Comparison of ENCODE assay signal across 8 cellular contexts in the genomic region with DNA sequence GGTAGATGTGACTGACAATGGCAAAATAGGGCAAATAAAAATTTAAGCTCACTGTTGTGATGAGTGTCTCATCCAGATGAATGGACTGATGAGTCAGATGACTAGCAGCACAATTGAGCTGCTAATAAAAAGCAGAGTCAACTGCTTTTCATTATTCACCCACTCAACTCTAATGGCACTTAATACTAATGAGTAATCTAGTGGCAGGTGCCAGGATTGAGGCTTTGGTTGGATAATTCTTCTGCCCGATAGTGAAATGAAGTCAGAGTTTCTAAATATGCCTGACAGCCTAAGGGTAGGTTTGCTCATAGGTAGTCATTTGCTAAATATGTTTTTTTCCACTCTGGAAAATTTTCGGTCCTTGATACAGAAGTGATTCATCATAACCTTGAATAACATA. TPM values are rescaled to one million over a fixed set of nuclear protein-coding genes. Genes with fewer than 3 reads are reported as not detected.
A peak's percentile ranks its signal among the peaks of the same experiment; 100 is the strongest.
DNase-seq lines count a peak whose midpoint lies in the region; ATAC-seq and TF ChIP-seq lines count a peak whose summit lies in the region.

No MANE protein-coding gene starts in this region.

- H3K9me3 ChIP-seq in CD4-positive, alpha-beta T cell (ENCODE audit: control insufficient read depth, low read length): no peaks in the 10 kb centered on the region
- H3K9me3 ChIP-seq in OCI-LY7 (ENCODE audit: low read length) (no peaks in the 10 kb centered on the region), endodermal cell (ENCODE audit: control insufficient read depth, low read length) (no peaks in the 10 kb centered on the region)

- DNase-seq in CD4-positive, alpha-beta T cell: no peak
- DNase-seq in NCI-H1105 (lab: John Stamatoyannopoulos, UW) (peak; percentile 56), astrocyte of the hippocampus (ENCODE audit: low read depth, low spot score) (peak; percentile 37), memory B cell (ENCODE audit: low spot score in 2 of 2) (no peak), OCI-LY7 (ENCODE audit: low spot score) (no peak), endodermal cell (no peak), anterior cingulate cortex (lab: John Stamatoyannopoulos, UW) (no peak)

- BruUV-seq in OCI-LY7 (replicated peaks; lab: Mats Ljungman, UMichigan): no TSS peak

- H3K4me1 ChIP-seq in OCI-LY7 (ENCODE audit: insufficient read depth, low read length, poor library complexity, severe bottlenecking) (peaks cover 47% of the 10 kb centered on the region), endodermal cell (ENCODE audit: control insufficient read depth, insufficient read depth, low read length) (no peaks in the 10 kb centered on the region)

- WGBS in endodermal cell (ENCODE audit: insufficient coverage in 1 of 2, insufficient read length in 1 of 2), 2 experiments: 100% methylated on average over 1 of the region's 2 CpGs; no CpG with 5 or more reads in 1 of the 2 experiments

- H3K4me3 Mint-ChIP-seq in CD4-positive, alpha-beta T cell: peak overlapping the region; percentile 65
- H3K4me3 Mint-ChIP-seq in memory B cell: no peak overlapping the region
- no peak overlapping the region for H3K4me3 Mint-ChIP-seq in endodermal cell

- ATAC-seq in CD4-positive, alpha-beta T cell (ENCODE audit: poor library complexity): peak; percentile 37
- ATAC-seq in memory B cell (ENCODE audit: low read depth) (no peak), HG02870 (IDR thresholded peaks at IDR 0.05; ENCODE audit: unreplicated experiment) (no peak)

- H4K20me1 ChIP-seq in OCI-LY7 (ENCODE audit: insufficient read depth, low read length): peaks cover 49% of the 10 kb centered on the region

- H3K36me3 ChIP-seq in OCI-LY7 (ENCODE audit: insufficient read depth, low read length) (peaks cover 95% of the 10 kb centered on the region), endodermal cell (ENCODE audit: control insufficient read depth, insufficient read depth, low read length) (peaks cover 75% of the 10 kb centered on the region)

- intact Hi-C loops in CD4-positive, alpha-beta T cell (cut with DNase I, micrococcal nuclease): loop anchor here in 1 of 2 experiments (5.0 kb wide), 1 partner anchor 34 kb away; a partner anchor contains a TSS
- intact Hi-C loops in OCI-LY7 (cut with micrococcal nuclease; ENCODE audit: unreplicated experiment): loop anchor here (10.0 kb wide), 1 partner anchor 259 kb away; a partner anchor contains a TSS

- no peak overlapping the region for H3K4me3 ChIP-seq in OCI-LY7 (ENCODE audit: low read depth, low read length, poor library complexity, severe bottlenecking)
- no peak overlapping the region for H3K4me3 ChIP-seq in endodermal cell (ENCODE audit: low read length)

- H3K36me3 Mint-ChIP-seq in CD4-positive, alpha-beta T cell (ENCODE audit: low read depth): peaks cover 90% of the 10 kb centered on the region
- H3K36me3 Mint-ChIP-seq in memory B cell (peaks cover 16% of the 10 kb centered on the region), endodermal cell (ENCODE audit: low read depth) (peaks cover 48% of the 10 kb centered on the region)

- H3K79me2 ChIP-seq in OCI-LY7 (ENCODE audit: insufficient read depth, low read depth, low read length): peaks cover 84% of the 10 kb centered on the region

- no peak for TF ChIP-seq CTCF in CD4-positive, alpha-beta T cell (IDR thresholded peaks at IDR 0.05)
- TF ChIP-seq CTCF in OCI-LY7 (conservative IDR thresholded peaks at IDR 0.05; ENCODE audit: low read length) (no peak), endodermal cell (conservative IDR thresholded peaks at IDR 0.05) (no peak)

- H2AFZ ChIP-seq in OCI-LY7 (ENCODE audit: low read length): no peak overlapping the region

- no peaks in the 10 kb centered on the region for H3K27me3 ChIP-seq in CD4-positive, alpha-beta T cell (ENCODE audit: control insufficient read depth, insufficient read depth, low read length)
- H3K27me3 ChIP-seq in endodermal cell (ENCODE audit: control insufficient read depth, insufficient read depth, low read length, poor library complexity, severe bottlenecking): no peaks in the 10 kb centered on the region

- CTCF ChIA-PET in CD4-positive, alpha-beta T cell (lab: Charles Lee): interaction anchor here (0.7 kb wide), 1 partner anchor 9 kb away, joined by 5 read pairs; no protein-coding TSS in a partner anchor
- CTCF ChIA-PET in OCI-LY7 (lab: Charles Lee; ENCODE audit: unreplicated experiment): no interaction called here

- H3K27ac ChIP-seq in CD4-positive, alpha-beta T cell (ENCODE audit: low read depth, low read length): no peak overlapping the region
- no peak overlapping the region for H3K27ac ChIP-seq in OCI-LY7 (ENCODE audit: low read depth, low read length, poor library complexity, severe bottlenecking)
- no peak overlapping the region for H3K27ac ChIP-seq in endodermal cell (ENCODE audit: low read depth, low read length)

- POLR2A ChIA-PET in CD4-positive, alpha-beta T cell (lab: Charles Lee): no interaction called here
- POLR2A ChIA-PET in OCI-LY7 (lab: Charles Lee): interaction anchor here (0.5 to 0.9 kb wide), 2 partner anchors 8 to 29 kb away, joined by 3 to 4 read pairs; no protein-coding TSS in a partner anchor

- no peak overlapping the region for H3K9ac ChIP-seq in endodermal cell (ENCODE audit: extremely low read depth, low read length, poor library complexity, severe bottlenecking)

- H3K4me1 Mint-ChIP-seq in CD4-positive, alpha-beta T cell (ENCODE audit: low read depth): peaks cover 71% of the 10 kb centered on the region
- H3K4me1 Mint-ChIP-seq in memory B cell (peaks cover 25% of the 10 kb centered on the region), endodermal cell (peaks cover 9% of the 10 kb centered on the region)

- H3K9me2 ChIP-seq in OCI-LY7 (ENCODE audit: insufficient read depth, low read length): no peaks in the 10 kb centered on the region

- no peaks in the 10 kb centered on the region for H3K27me3 Mint-ChIP-seq in CD4-positive, alpha-beta T cell
- H3K27me3 Mint-ChIP-seq in memory B cell (no peaks in the 10 kb centered on the region), endodermal cell (ENCODE audit: insufficient read depth) (no peaks in the 10 kb centered on the region)

- no peaks in the 10 kb centered on the region for H3K9me3 Mint-ChIP-seq in CD4-positive, alpha-beta T cell
- no peaks in the 10 kb centered on the region for H3K9me3 Mint-ChIP-seq in memory B cell
- peaks cover 50% of the 10 kb centered on the region for H3K9me3 Mint-ChIP-seq in endodermal cell

- H3K4me2 ChIP-seq in OCI-LY7 (ENCODE audit: low read length): no peak overlapping the region

- H3K27ac Mint-ChIP-seq in CD4-positive, alpha-beta T cell: peak overlapping the region; percentile 98
- peak overlapping the region; percentile 88 for H3K27ac Mint-ChIP-seq in memory B cell
- no peak overlapping the region for H3K27ac Mint-ChIP-seq in endodermal cell

RNA-seq across cellular contexts. Expression of a gene that starts 10.4 kb away (rescaled TPM):
- total RNA-seq in CD4-positive, alpha-beta T cell: 100 to 1,000 TPM; 279 to 295 TPM
- total RNA-seq in OCI-LY7 (2014; rRNA removed; shearing (Covaris generic)): 160 and 185 TPM in 2 replicates
- 291 and 387 TPM in 2 replicates for total RNA-seq in OCI-LY7 (2022)
- total RNA-seq in endodermal cell: 100 to 1,000 TPM; 114 to 153 TPM
- polyA plus RNA-seq in endodermal cell (2013, experiment 1 of 2): 104 TPM
- polyA plus RNA-seq in endodermal cell (2013, experiment 2 of 2): 96.2 TPM

RNA-seq across cellular contexts. Expression of a gene that starts 34.9 kb away (rescaled TPM):
- total RNA-seq in CD4-positive, alpha-beta T cell: 1 to 10 TPM; 1.7 to 2.3 TPM
- total RNA-seq in OCI-LY7 (2014; rRNA removed; shearing (Covaris generic)): 2.0 and 2.1 TPM in 2 replicates
- total RNA-seq in OCI-LY7 (2022): 3.9 and 4.2 TPM in 2 replicates
- 1 to 10 TPM; 2.1 to 2.3 TPM for total RNA-seq in endodermal cell
- polyA plus RNA-seq in endodermal cell (2013, experiment 1 of 2): 1.0 TPM
- 0.91 TPM for polyA plus RNA-seq in endodermal cell (2013, experiment 2 of 2)

Comparison
In these comparisons a context has a peak if more than half of its experiments do, and no peak if none do; other contexts are left out.
1. DNase-seq: peak in NCI-H1105 (single experiment) and astrocyte of the hippocampus (single experiment); none in CD4-positive, alpha-beta T cell (0 of 10), memory B cell (0 of 2), OCI-LY7 (single experiment), endodermal cell (single experiment) and anterior cingulate cortex (0 of 58).